ENCODE assay signal across 18 cellular contexts in genomic region chr12:108842364-108842763, GRCh38. TPM values are rescaled to one million over a fixed set of nuclear protein-coding genes. Genes with fewer than 3 reads are reported as not detected.
DNase-seq lines count a peak whose midpoint lies in the region; ATAC-seq, FAIRE-seq and TF ChIP-seq lines count a peak whose summit lies in the region.
"Had no signal": no experiment of that assay in that cellular context is flagged by ENCODE, and none has a peak within 500 bp of the region (broad histone marks: within the 10 kb centered on the region; RNA-seq: fewer than 3 reads in every experiment).

No MANE protein-coding gene starts in this region.

- 54% methylated on average over 6 of the region's 6 CpGs for WGBS in mammary epithelial cell (ENCODE audit: low coverage, missing lambda C conversion rate)
- WGBS in testis, 2 donors = 46 to 62% methylated on average over 6 of the region's 6 CpGs

- H2AFZ ChIP-seq in mammary epithelial cell (ENCODE audit: low read depth, low read length) (no peak overlapping the region), keratinocyte (ENCODE audit: control insufficient read depth, low read length) (no peak overlapping the region)

- BruUV-seq in MCF 10A (replicated peaks; lab: Mats Ljungman, UMichigan) (no TSS peak), mammary epithelial cell (replicated peaks; lab: Mats Ljungman, UMichigan) (no TSS peak)

- peaks cover 5% of the 10 kb centered on the region for H3K36me3 ChIP-seq in mammary epithelial cell (ENCODE audit: insufficient read depth, low read length)
- H3K36me3 ChIP-seq in ascending aorta = peaks cover 5 to 16% of the 10 kb centered on the region in 2 donors
- H3K36me3 ChIP-seq in keratinocyte (ENCODE audit: control insufficient read depth in 2 of 2, extremely low read depth in 1 of 2, insufficient read depth in 2 of 2, low read length in 2 of 2) = peaks cover 25 to 32% of the 10 kb centered on the region in 2 experiments
- H3K36me3 ChIP-seq in testis (ENCODE audit: low read depth, missing control alignments) = no peaks in the 10 kb centered on the region

- H4K20me1 ChIP-seq in mammary epithelial cell (ENCODE audit: insufficient read depth, low read length) = no peaks in the 10 kb centered on the region
- no peaks in the 10 kb centered on the region for H4K20me1 ChIP-seq in keratinocyte (ENCODE audit: control insufficient read depth, extremely low read depth, insufficient read depth, low read length)

- H3K9me3 ChIP-seq in mammary epithelial cell (replicated peaks; ENCODE audit: insufficient read depth, low read length) (no peaks in the 10 kb centered on the region), ascending aorta (no peaks in the 10 kb centered on the region), keratinocyte (ENCODE audit: control insufficient read depth, low read depth, low read length) (no peaks in the 10 kb centered on the region), testis (no peaks in the 10 kb centered on the region)

- POLR2A ChIA-PET in MCF 10A (lab: Yijun Ruan, JAX) = no interaction called here

- no peaks in the 10 kb centered on the region for H3K27me3 ChIP-seq in mammary epithelial cell (ENCODE audit: insufficient read depth, low read length)
- no peaks in the 10 kb centered on the region for H3K27me3 ChIP-seq in ascending aorta
- no peaks in the 10 kb centered on the region for H3K27me3 ChIP-seq in keratinocyte (ENCODE audit: control insufficient read depth, extremely low read depth, insufficient read depth, low read length)
- no peaks in the 10 kb centered on the region for H3K27me3 ChIP-seq in testis

- FAIRE-seq in keratinocyte (lab: Jason Lieb, UNC) = peak; percentile 82
- FAIRE-seq: GM12878 had no signal

- H3K4me3 ChIP-seq in mammary epithelial cell (replicated peaks in 1 of 3; ENCODE audit: insufficient read depth in 1 of 3, low read depth in 2 of 3, low read length in 3 of 3) (no peak overlapping the region), ascending aorta (no peak overlapping the region), keratinocyte (ENCODE audit: control insufficient read depth in 2 of 3, extremely low read depth in 1 of 3, insufficient read depth in 2 of 3, low read depth in 1 of 3, low read length in 3 of 3) (no peak overlapping the region), testis (no peak overlapping the region)
- H3K4me3 ChIP-seq: GM12878 had no signal

- ATAC-seq in GM21526 (IDR thresholded peaks at IDR 0.05; ENCODE audit: low FRiP score, unreplicated experiment) (no peak), HG03342 (IDR thresholded peaks at IDR 0.05; ENCODE audit: unreplicated experiment) (no peak)
- ATAC-seq: effector memory CD8-positive, alpha-beta T cell; GM12878 had no signal

- peaks cover 14% of the 10 kb centered on the region for H3K4me1 Mint-ChIP-seq in MCF 10A (ENCODE audit: insufficient read depth, unreplicated experiment)

- peaks cover 51% of the 10 kb centered on the region for H3K36me3 Mint-ChIP-seq in MCF 10A (ENCODE audit: insufficient read depth, unreplicated experiment)

- no peak overlapping the region for H3K4me3 Mint-ChIP-seq in MCF 10A (ENCODE audit: unreplicated experiment)
- H3K4me3 Mint-ChIP-seq: effector memory CD8-positive, alpha-beta T cell had no signal

- no peak overlapping the region for H3K9ac ChIP-seq in mammary epithelial cell (ENCODE audit: insufficient read depth, low read length)
- no peak overlapping the region for H3K9ac ChIP-seq in keratinocyte (ENCODE audit: control insufficient read depth, extremely low read depth, insufficient read depth, low read length)

- in situ Hi-C loops in mammary epithelial cell (cut with MboI; ENCODE audit: low sequenced_read_pairs in 2 of 2) = no loop called here

- H3K27ac Mint-ChIP-seq in MCF 10A (ENCODE audit: low read depth, unreplicated experiment) = peak overlapping the region; percentile 66

- no peak overlapping the region for H3K27ac ChIP-seq in mammary epithelial cell (ENCODE audit: insufficient read depth, low read depth, low read length)
- H3K27ac ChIP-seq in ascending aorta = peak overlapping the region; percentile 15 to 97
- H3K27ac ChIP-seq in keratinocyte (ENCODE audit: control insufficient read depth, insufficient read depth, low read length) = peak overlapping the region; percentile 36
- H3K27ac ChIP-seq in testis = peak overlapping the region; percentile 7 to 17

- intact Hi-C loops in MCF 10A (cut with micrococcal nuclease) = no loop called here
- intact Hi-C loops in mammary epithelial cell (cut with micrococcal nuclease) = no loop called here
- intact Hi-C loops in ascending aorta (cut with DNase I) = no loop called here
- intact Hi-C loops in testis (cut with DNase I; ENCODE audit: low total_unique reads) = no loop called here
- intact Hi-C loops in posterior vena cava (cut with DNase I) = no loop called here

- dilution Hi-C loops in mammary epithelial cell (cut with HindIII; ENCODE audit: low sequenced_read_pairs) = no loop called here
- dilution Hi-C loops in keratinocyte (cut with MboI; ENCODE audit: extremely low pct_ligation_motif_present, low sequenced_read_pairs) = no loop called here

- peaks cover 51% of the 10 kb centered on the region for H3K4me1 ChIP-seq in mammary epithelial cell (ENCODE audit: insufficient read depth, low read length)
- peaks cover 30 to 43% of the 10 kb centered on the region in 2 donors for H3K4me1 ChIP-seq in ascending aorta
- peaks cover 42% of the 10 kb centered on the region for H3K4me1 ChIP-seq in keratinocyte (ENCODE audit: control insufficient read depth, extremely low read depth, insufficient read depth, low read length)
- H3K4me1 ChIP-seq in testis = peaks cover 43% of the 10 kb centered on the region

- H3K79me2 ChIP-seq in mammary epithelial cell (ENCODE audit: insufficient read depth, low read length) (peaks cover 81% of the 10 kb centered on the region), keratinocyte (ENCODE audit: control insufficient read depth, insufficient read depth, low read length) (peaks cover 65% of the 10 kb centered on the region)

- H3K27me3 Mint-ChIP-seq in MCF 10A (ENCODE audit: insufficient read depth, unreplicated experiment) = no peaks in the 10 kb centered on the region
- H3K27me3 Mint-ChIP-seq: effector memory CD8-positive, alpha-beta T cell had no signal

- CTCF ChIA-PET in MCF 10A (lab: Yijun Ruan, JAX) (no interaction called here), mammary epithelial cell (lab: Charles Lee; ENCODE audit: low non-redundant PET) (interaction anchor here (0.6 kb wide), 1 partner anchor 47 kb away, joined by 4 read pairs; no protein-coding TSS in a partner anchor)

- no peaks in the 10 kb centered on the region for H3K9me1 ChIP-seq in keratinocyte (ENCODE audit: control insufficient read depth, extremely low read depth, insufficient read depth, low read length)

- no peak for DNase-seq in MCF 10A (ENCODE audit: unreplicated experiment)
- no peak for DNase-seq in mammary epithelial cell
- DNase-seq in ascending aorta (ENCODE audit: low spot score in 2 of 2) = no peak
- no peak for DNase-seq in keratinocyte (ENCODE audit: low read depth, low spot score)
- DNase-seq in testis = no peak
- DNase-seq in posterior vena cava (ENCODE audit: low spot score) = no peak
- DNase-seq: activated CD8-positive, alpha-beta memory T cell treated with anti-CD3 and anti-CD28 coated beads for 24 hours; activated naive CD4-positive, alpha-beta T cell treated with Interleukin-2 at 50 U/mL for 16 hours; effector memory CD8-positive, alpha-beta T cell; KG1; NK-92 treated with Interleukin-12 subunit alpha and Interleukin-12 subunit beta, amount 100 ng/mL, for 24 hours; SIG-M5 had no signal

- TF ChIP-seq CTCF in MCF 10A (IDR thresholded peaks at IDR 0.05; ENCODE audit: unreplicated experiment) = no peak
- TF ChIP-seq CTCF in mammary epithelial cell (conservative IDR thresholded peaks at IDR 0.05 in 1 of 2, IDR thresholded peaks at IDR 0.05 in 1 of 2; ENCODE audit: extremely low read depth in 1 of 2, insufficient read depth in 1 of 2, low read depth in 1 of 2, low read length in 2 of 2) = no peak
- TF ChIP-seq CTCF in ascending aorta (IDR thresholded peaks at IDR 0.05) = no peak
- no peak for TF ChIP-seq CTCF in keratinocyte (optimal IDR thresholded peaks at IDR 0.05 in 1 of 3, IDR thresholded peaks at IDR 0.05 in 1 of 3, conservative IDR thresholded peaks at IDR 0.05 in 1 of 3; ENCODE audit: extremely low read depth in 1 of 3, insufficient read depth in 2 of 3, low read length in 3 of 3)
- TF ChIP-seq CTCF in testis (IDR thresholded peaks at IDR 0.05) = no peak

- TF ChIP-seq POLR2A in testis (IDR thresholded peaks at IDR 0.05) = no peak

- no peak overlapping the region for H3K4me2 ChIP-seq in mammary epithelial cell (ENCODE audit: insufficient read depth, low read depth, low read length)
- peak overlapping the region; percentile 54 for H3K4me2 ChIP-seq in keratinocyte (ENCODE audit: control insufficient read depth, extremely low read depth, insufficient read depth, low read depth, low read length)

- no peaks in the 10 kb centered on the region for H3K9me3 Mint-ChIP-seq in MCF 10A (ENCODE audit: unreplicated experiment)
- H3K9me3 Mint-ChIP-seq: effector memory CD8-positive, alpha-beta T cell had no signal

RNA-seq across cellular contexts. Expression of gene SSH1, which starts 15.0 kb away (rescaled TPM):
- 33.4 and 41.4 TPM in 2 replicates for total RNA-seq in MCF 10A (2022)
- 10 to 100 TPM; 29.3 to 88.6 TPM for total RNA-seq in mammary epithelial cell
- polyA plus RNA-seq in mammary epithelial cell = 20.8 TPM
- polyA minus RNA-seq in mammary epithelial cell = 43.7 TPM
- total RNA-seq in ascending aorta = 16.1 TPM
- 16.4 to 23.6 TPM (median 21.2 TPM) in 3 replicates for polyA plus RNA-seq in keratinocyte
- polyA plus RNA-seq in keratinocyte (2011; ENCODE audit: low read depth) = 12.4 TPM
- polyA plus RNA-seq in keratinocyte (2011; cell fraction: cytosol; rRNA removed) = 17.3 and 21.4 TPM in 2 replicates
- polyA plus RNA-seq in keratinocyte (2011; cell fraction: nucleus; rRNA removed) = 37.1 and 57.1 TPM in 2 replicates
- 11.1 and 24.4 TPM in 2 replicates for polyA plus RNA-seq in keratinocyte (2012; ENCODE audit: low replicate concordance)
- polyA minus RNA-seq in keratinocyte = 30.7 to 64.1 TPM (median 44.2 TPM) in 3 replicates
- polyA minus RNA-seq in keratinocyte (2011; cell fraction: cytosol; rRNA and poly(A)+ RNA removed) = 20.3 TPM
- polyA minus RNA-seq in keratinocyte (2011; cell fraction: nucleus; rRNA and poly(A)+ RNA removed) = 36.5 and 76.2 TPM in 2 replicates
- total RNA-seq in testis = 10 to 100 TPM; 29.1 to 31.5 TPM
- 18.9 TPM for polyA plus RNA-seq in testis (ENCODE audit: insufficient read depth, low read depth, low replicate concordance)
- 10 to 100 TPM; 34.7 to 43.9 TPM for total RNA-seq in posterior vena cava

RNA-seq across cellular contexts. Expression of gene DAO, which starts 37.5 kb away (rescaled TPM):
- total RNA-seq in MCF 10A (2022) (not detected in 2 replicates), mammary epithelial cell (not detected), ascending aorta (not detected), testis (under 1 TPM; 0.79 to 0.81 TPM), posterior vena cava (under 1 TPM in 1 of 2 donors, not detected in 1; 0.28 TPM)
- polyA plus RNA-seq in mammary epithelial cell (not detected), keratinocyte (not detected in 3 replicates), testis (ENCODE audit: insufficient read depth, low read depth, low replicate concordance) (0.46 TPM)
- polyA minus RNA-seq in mammary epithelial cell (not detected), keratinocyte (not detected in 3 replicates)
- not detected for polyA plus RNA-seq in keratinocyte (2011; ENCODE audit: low read depth)
- polyA plus RNA-seq in keratinocyte (2011; cell fraction: cytosol; rRNA removed) = not detected in 2 replicates
- not detected in 2 replicates for polyA plus RNA-seq in keratinocyte (2011; cell fraction: nucleus; rRNA removed)
- not detected in 2 replicates for polyA plus RNA-seq in keratinocyte (2012; ENCODE audit: low replicate concordance)
- not detected for polyA minus RNA-seq in keratinocyte (2011; cell fraction: cytosol; rRNA and poly(A)+ RNA removed)
- not detected in 2 replicates for polyA minus RNA-seq in keratinocyte (2011; cell fraction: nucleus; rRNA and poly(A)+ RNA removed)
- total RNA-seq: A673, glomerular endothelial cell, GM12878, omental fat pad had no signal
